In the genomic region with DNA sequence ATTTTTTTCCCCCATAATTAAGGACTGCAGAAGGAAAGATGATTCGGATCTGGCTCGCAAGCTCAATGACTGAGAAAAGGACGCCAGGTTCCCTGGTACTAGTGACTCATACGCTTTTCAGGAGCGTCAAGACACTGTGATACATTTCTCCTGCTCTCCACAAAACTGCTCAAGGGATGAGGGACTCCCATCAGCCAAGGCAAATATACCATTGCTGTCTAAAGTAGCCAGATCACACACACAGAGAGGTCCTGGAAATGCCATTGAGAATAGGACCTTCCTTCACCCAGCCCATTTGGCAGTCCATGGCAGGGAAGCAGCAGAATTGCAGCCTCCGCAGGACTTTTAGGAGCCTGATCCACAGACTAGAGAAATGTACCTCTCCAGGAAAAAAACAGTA, we compare ENCODE assay signal across 9 cellular contexts.
A peak's percentile ranks its signal among the peaks of the same experiment; 100 is the strongest.
DNase-seq lines count a peak whose midpoint lies in the region; ATAC-seq, FAIRE-seq and TF ChIP-seq lines count a peak whose summit lies in the region.
"Had no signal": no experiment of that assay in that cellular context is flagged by ENCODE, and none has a peak within 500 bp of the region (broad histone marks: within the 10 kb centered on the region; RNA-seq: fewer than 3 reads in every experiment).

No MANE protein-coding gene starts in this region.

- H3K9me3 ChIP-seq in HepG2 (ENCODE audit: low read length): no peaks in the 10 kb centered on the region
- no peaks in the 10 kb centered on the region for H3K9me3 ChIP-seq in right lobe of liver
- H3K9me3 ChIP-seq in esophagus muscularis mucosa: no peaks in the 10 kb centered on the region
- H3K9me3 ChIP-seq in neuronal stem cell (replicated peaks in 1 of 2; ENCODE audit: control insufficient read depth in 2 of 2, insufficient read depth in 1 of 2, low read depth in 1 of 2, low read length in 2 of 2): peaks cover 0 to 3% of the 10 kb centered on the region in 2 donors

- H2BK5ac ChIP-seq in neuronal stem cell (ENCODE audit: low read length): no peak overlapping the region

- H4K8ac ChIP-seq in neuronal stem cell (ENCODE audit: low read depth, low read length): no peak overlapping the region

- peak overlapping the region; percentile 12 for H2BK15ac ChIP-seq in neuronal stem cell (ENCODE audit: low read length)

- no peak for TF ChIP-seq POLR2A in HepG2 (IDR thresholded peaks at IDR 0.05; ENCODE audit: insufficient read depth in 1 of 2, low read depth in 2 of 2, low read length in 2 of 2)
- no peak for TF ChIP-seq POLR2A in right lobe of liver (IDR thresholded peaks at IDR 0.05)
- TF ChIP-seq POLR2A in esophagus muscularis mucosa (IDR thresholded peaks at IDR 0.05; ENCODE audit: low read depth): no peak

- H3K9ac ChIP-seq in HepG2 (ENCODE audit: insufficient read depth, low read depth, low read length): peak overlapping the region; percentile 70
- H3K9ac ChIP-seq in neuronal stem cell (ENCODE audit: low read depth, low read length, poor library complexity): no peak overlapping the region

- TF ChIP-seq EP300 in HepG2 (IDR thresholded peaks at IDR 0.05; ENCODE audit: low read depth in 2 of 2, low read length in 2 of 2) (no peak), HepG2 (CRISPR knock-in tag; IDR thresholded peaks at IDR 0.05; ENCODE audit: borderline replicate concordance) (no peak), esophagus muscularis mucosa (IDR thresholded peaks at IDR 0.05) (no peak)

- H3K23ac ChIP-seq in neuronal stem cell (ENCODE audit: low read depth, low read length, poor library complexity): no peak overlapping the region

- H3K27me3 ChIP-seq in HepG2 (ENCODE audit: control insufficient read depth in 1 of 2, insufficient read depth in 2 of 2, low read length in 2 of 2) (no peaks in the 10 kb centered on the region), right lobe of liver (no peaks in the 10 kb centered on the region), esophagus muscularis mucosa (no peaks in the 10 kb centered on the region), neuronal stem cell (ENCODE audit: control insufficient read depth in 3 of 3, insufficient read depth in 3 of 3, low read depth in 1 of 3, low read length in 3 of 3) (no peaks in the 10 kb centered on the region)

- H3K4me2 ChIP-seq in HepG2 (ENCODE audit: low read depth, low read length) (peak overlapping the region; percentile 71), neuronal stem cell (ENCODE audit: insufficient read depth, low read length, poor library complexity, severe bottlenecking) (no peak overlapping the region)

- in situ Hi-C loops in HepG2 (cut with HindIII; ENCODE audit: extremely low pct_ligation_motif_present, low pct_unique_long_range_greater_than_20kb): no loop called here

- H3K27ac ChIP-seq in HepG2 (ENCODE audit: extremely low read length, insufficient read depth, low read length) (peak overlapping the region; percentile 84), right lobe of liver (peak overlapping the region in 1 of 3 donors; percentile 20), esophagus muscularis mucosa (replicated peaks in 1 of 4) (peak overlapping the region; percentile 71 to 76 (median 74)), neuronal stem cell (replicated peaks; ENCODE audit: low read length) (no peak overlapping the region)

- DNase-seq in HepG2 (ENCODE audit: low spot score) (no peak), right lobe of liver (no peak), esophagus muscularis mucosa (ENCODE audit: extremely low spot score) (no peak), neuronal stem cell (ENCODE audit: low spot score) (no peak), mesenteric fat pad (ENCODE audit: low spot score) (no peak), NCI-H748 (lab: John Stamatoyannopoulos, UW; ENCODE audit: unreplicated experiment) (no peak)
- no peak for DNase-seq in stimulated activated CD4-positive, alpha-beta T cell treated with anti-CD3 and anti-CD28 coated beads, Interleukin-2, amount 100 ng/mL, for 48 hours
- DNase-seq: activated CD4-positive, alpha-beta T cell treated with anti-CD3 and anti-CD28 coated beads, Interleukin-2, amount 50 U/mL, for 48 hours had no signal

- H3K36me3 ChIP-seq in HepG2 (replicated peaks in 1 of 2; ENCODE audit: control insufficient read depth in 1 of 2, insufficient read depth in 2 of 2, low read length in 2 of 2): no peaks in the 10 kb centered on the region
- H3K36me3 ChIP-seq in right lobe of liver: no peaks in the 10 kb centered on the region
- no peaks in the 10 kb centered on the region for H3K36me3 ChIP-seq in esophagus muscularis mucosa
- H3K36me3 ChIP-seq in neuronal stem cell (replicated peaks in 1 of 2; ENCODE audit: control insufficient read depth in 2 of 2, insufficient read depth in 2 of 2, low read length in 2 of 2): no peaks in the 10 kb centered on the region

- H2BK120ac ChIP-seq in neuronal stem cell (ENCODE audit: low read depth, low read length): no peak overlapping the region

- BruUV-seq in HepG2 (replicated peaks; lab: Mats Ljungman, UMichigan): no TSS peak

- H2AK5ac ChIP-seq in neuronal stem cell (ENCODE audit: low read depth, low read length): no peak overlapping the region

- no peaks in the 10 kb centered on the region for H3K79me1 ChIP-seq in neuronal stem cell (ENCODE audit: low read depth, low read length)

- H3K4me3 ChIP-seq in HepG2 (replicated peaks in 1 of 3; ENCODE audit: insufficient read depth in 1 of 3, low read depth in 2 of 3, low read length in 3 of 3): peak overlapping the region in 1 of 3 experiments; percentile 47; a peak in 1 of 6 replicates
- no peak overlapping the region for H3K4me3 ChIP-seq in right lobe of liver
- no peak overlapping the region for H3K4me3 ChIP-seq in esophagus muscularis mucosa
- H3K4me3 ChIP-seq in neuronal stem cell (ENCODE audit: low read length in 2 of 2): no peak overlapping the region

- H2AFZ ChIP-seq in HepG2 (ENCODE audit: low read length) (no peak overlapping the region), neuronal stem cell (ENCODE audit: low read length) (peak overlapping the region; percentile 89)

- CTCF ChIA-PET in HepG2 (lab: Yijun Ruan, JAX; ENCODE audit: low intra/inter-chr PET ratio, low total read pairs): no interaction called here

- no peak overlapping the region for H3K14ac ChIP-seq in neuronal stem cell (ENCODE audit: low read length)

- H3K79me2 ChIP-seq in HepG2 (ENCODE audit: insufficient read depth, low read length): no peaks in the 10 kb centered on the region

- H3K18ac ChIP-seq in neuronal stem cell (ENCODE audit: low read length): no peak overlapping the region

- FAIRE-seq in HepG2 (lab: Jason Lieb, UNC): no peak

- TF ChIP-seq CTCF in HepG2 (CRISPR knock-in tag; IDR thresholded peaks at IDR 0.05) (no peak), right lobe of liver (IDR thresholded peaks at IDR 0.05) (no peak), esophagus muscularis mucosa (IDR thresholded peaks at IDR 0.05) (no peak)

- WGBS in HepG2 (ENCODE audit: low lambda C conversion rate): 97% methylated on average over 6 of the region's 6 CpGs
- 80% methylated on average over 1 of the region's 6 CpGs for WGBS in right lobe of liver (ENCODE audit: insufficient coverage, low coverage, low lambda C conversion rate, missing lambda C conversion rate)
- WGBS in esophagus muscularis mucosa: 70% methylated on average over 6 of the region's 6 CpGs
- WGBS in neuronal stem cell (ENCODE audit: extremely low coverage in 2 of 2, insufficient read length in 2 of 2, insufficient replicate concordance in 1 of 2), 2 donors: no CpG with 5 or more reads among the region's 6 CpGs

- POLR2A ChIA-PET in HepG2 (lab: Yijun Ruan, JAX): interaction anchor here (0.7 to 2.8 kb wide), 19 partner anchors 11 to 318 kb away, joined by 3 to 46 read pairs (median 4); no protein-coding TSS in a partner anchor

- peaks cover 74% of the 10 kb centered on the region for H3K4me1 ChIP-seq in HepG2 (ENCODE audit: insufficient read depth, low read length)
- H3K4me1 ChIP-seq in right lobe of liver: peaks cover 0 to 6% (median 2%) of the 10 kb centered on the region in 4 donors
- peaks cover 28 to 48% (median 46%) of the 10 kb centered on the region in 4 donors for H3K4me1 ChIP-seq in esophagus muscularis mucosa
- H3K4me1 ChIP-seq in neuronal stem cell (ENCODE audit: control insufficient read depth in 2 of 2, insufficient read depth in 1 of 2, low read depth in 1 of 2, low read length in 2 of 2): peaks cover 3 to 10% of the 10 kb centered on the region in 2 donors

- intact Hi-C loops in HepG2 (cut with micrococcal nuclease; ENCODE audit: unreplicated experiment): no loop called here
- intact Hi-C loops in right lobe of liver (cut with DNase I): no loop called here
- intact Hi-C loops in esophagus muscularis mucosa (cut with DNase I): no loop called here

- no peak overlapping the region for H3K4ac ChIP-seq in neuronal stem cell (ENCODE audit: low read length)

- TF ChIP-seq RAD21 in HepG2 (CRISPR knock-in tag; IDR thresholded peaks at IDR 0.05): no peak

- H4K91ac ChIP-seq in neuronal stem cell (ENCODE audit: low read depth, low read length, poor library complexity): no peak overlapping the region

- H2BK12ac ChIP-seq in neuronal stem cell (ENCODE audit: low read length): no peak overlapping the region

- H4K20me1 ChIP-seq in HepG2 (ENCODE audit: insufficient read depth, low read length): no peaks in the 10 kb centered on the region

- peak; percentile 20; the same call in 2 of the 3 replicates for ATAC-seq in HepG2
- ATAC-seq in right lobe of liver: no peak
- ATAC-seq in GM21529 (IDR thresholded peaks at IDR 0.05; ENCODE audit: unreplicated experiment): no peak

TF ChIP-seq in HepG2, 621 proteins besides CTCF, POLR2A, EP300 and RAD21 (continues in another document):
- 0 out of 2 replicates have a peak, but pooled peaks have one; percentile 1 for TF ChIP-seq HIC2 (CRISPR knock-in tag; IDR thresholded peaks at IDR 0.05; ENCODE audit: low read depth)
